In the genomic region with DNA sequence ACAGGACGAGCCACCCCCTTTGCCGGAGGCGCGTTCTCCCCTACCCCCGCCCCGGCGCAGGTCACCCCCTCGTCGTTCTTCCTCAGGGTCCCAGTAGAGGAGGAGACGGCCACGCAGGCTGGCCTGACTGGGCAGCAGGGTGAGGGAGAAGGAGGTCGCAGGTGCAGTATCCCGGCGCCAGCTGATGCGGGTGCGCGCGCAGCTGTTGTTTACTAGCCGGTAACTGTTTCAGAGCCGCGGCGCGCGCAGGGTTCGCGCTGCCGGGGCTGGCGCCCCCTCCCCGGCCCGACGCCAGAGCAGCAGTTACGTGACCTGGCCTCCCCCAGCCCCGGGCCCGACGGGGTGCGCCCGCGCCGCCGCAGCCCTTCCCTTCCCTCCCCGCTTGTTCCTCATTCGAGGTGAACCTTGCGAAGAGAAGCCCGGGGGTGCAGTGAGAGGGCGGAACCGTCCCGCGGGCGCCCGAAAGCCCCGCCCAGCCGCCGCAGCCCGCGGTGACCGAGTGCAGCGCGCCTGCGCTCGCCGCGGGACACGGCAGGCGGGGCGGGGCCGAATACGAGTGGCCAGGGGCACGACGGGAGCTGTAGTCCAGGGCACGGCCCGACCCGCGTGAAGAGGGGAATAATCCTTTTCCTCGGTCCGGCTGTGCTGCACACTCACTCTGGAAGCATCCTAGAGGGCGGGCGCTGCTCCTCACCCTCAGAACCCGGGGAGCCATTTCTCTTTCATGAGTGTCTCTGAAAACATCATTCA, we compare ENCODE assay signal across 8 cellular contexts. TPM values are rescaled to one million over a fixed set of nuclear protein-coding genes. Genes with fewer than 3 reads are reported as not detected.
DNase-seq lines count a peak whose midpoint lies in the region; FAIRE-seq and TF ChIP-seq lines count a peak whose summit lies in the region.

Gene SLC12A6, minus strand, starts transcription at position 225 of the 750 bp plus-strand sequence. CDS start 1,101 bp downstream, outside the sequence.

- H3K36me3 ChIP-seq in Loucy (ENCODE audit: insufficient read depth, low read length) (no peaks in the 10 kb centered on the region), neural progenitor cell (peaks cover 14% of the 10 kb centered on the region), stomach smooth muscle (ENCODE audit: control insufficient read depth in 2 of 2, insufficient read depth in 2 of 2, low read length in 2 of 2) (peaks cover 0 to 4% of the 10 kb centered on the region in 2 donors)

- H3K4me1 ChIP-seq in Loucy (ENCODE audit: insufficient read depth, low read length, poor library complexity, severe bottlenecking) (peaks cover 59% of the 10 kb centered on the region), neural progenitor cell (peaks cover 13% of the 10 kb centered on the region), stomach smooth muscle (ENCODE audit: control insufficient read depth, insufficient read depth, low read length) (peaks cover 14% of the 10 kb centered on the region)

- TF ChIP-seq CTCF in Loucy (conservative IDR thresholded peaks at IDR 0.05; ENCODE audit: low read length) (no peak), fibroblast of villous mesenchyme (IDR thresholded peaks at IDR 0.05; ENCODE audit: insufficient read depth, low read depth, low read length) (no peak), neural progenitor cell (IDR thresholded peaks at IDR 0.05) (peak; percentile 5)

- TF ChIP-seq POLR2A in H54 (IDR thresholded peaks at IDR 0.05; ENCODE audit: low read depth, low read length), result peak; percentile 40; the same call in 1 of the 2 replicates

- H3K9me3 ChIP-seq in Loucy (ENCODE audit: insufficient read depth, low read depth, low read length), result no peaks in the 10 kb centered on the region
- H3K9me3 ChIP-seq in neural progenitor cell (ENCODE audit: low read depth), result no peaks in the 10 kb centered on the region
- no peaks in the 10 kb centered on the region for H3K9me3 ChIP-seq in stomach smooth muscle (ENCODE audit: control insufficient read depth in 2 of 2, low read length in 2 of 2)

- H3F3A ChIP-seq in Loucy (ENCODE audit: low read depth) (peaks cover 19% of the 10 kb centered on the region), neural progenitor cell (ENCODE audit: low read depth) (peaks cover 27% of the 10 kb centered on the region)

- H3K9ac ChIP-seq in Loucy (ENCODE audit: low read depth, low read length, poor library complexity, severe bottlenecking) (peak within 1 kb of the TSS; percentile 91), neural progenitor cell (peak within 1 kb of the TSS; percentile 67), stomach smooth muscle (ENCODE audit: low read length in 2 of 2) (peak within 1 kb of the TSS; percentile 61 to 71)

- H3K27me3 ChIP-seq in Loucy (ENCODE audit: insufficient read depth, low read length, poor library complexity, severe bottlenecking) (no peaks in the 10 kb centered on the region), neural progenitor cell (peaks cover 4% of the 10 kb centered on the region), stomach smooth muscle (ENCODE audit: control insufficient read depth in 1 of 2, insufficient read depth in 2 of 2, low read length in 2 of 2) (no peaks in the 10 kb centered on the region)

- H4K20me1 ChIP-seq in Loucy (ENCODE audit: insufficient read depth, low read length, poor library complexity, severe bottlenecking), result peaks cover 12% of the 10 kb centered on the region
- H4K20me1 ChIP-seq in neural progenitor cell (ENCODE audit: low read depth), result peaks cover 4% of the 10 kb centered on the region

- H3K9me3 Mint-ChIP-seq in neural progenitor cell, result no peaks in the 10 kb centered on the region

- H3K4me3 Mint-ChIP-seq in neural progenitor cell, result peak within 1 kb of the TSS; percentile 95

- H3K27me3 Mint-ChIP-seq in neural progenitor cell (ENCODE audit: insufficient read depth, low read depth), result peaks cover 5% of the 10 kb centered on the region

- H2AFZ ChIP-seq in Loucy (ENCODE audit: low read length) (peak within 1 kb of the TSS; percentile 72), neural progenitor cell (replicated peaks) (peak within 1 kb of the TSS; percentile 99)

- peak within 1 kb of the TSS; percentile 84 for H3K4me3 ChIP-seq in Loucy (ENCODE audit: low read length, poor library complexity, severe bottlenecking)
- peak within 1 kb of the TSS; percentile 91 for H3K4me3 ChIP-seq in fibroblast of villous mesenchyme (ENCODE audit: low read depth, low read length)
- H3K4me3 ChIP-seq in neural progenitor cell, result peak within 1 kb of the TSS; percentile 99
- peak within 1 kb of the TSS; percentile 89 to 93 for H3K4me3 ChIP-seq in stomach smooth muscle (ENCODE audit: low read length in 2 of 2)

- H3K9me2 ChIP-seq in Loucy (replicated peaks; ENCODE audit: low read depth, low read length), result no peaks in the 10 kb centered on the region

- H3K27ac ChIP-seq in neural progenitor cell (peak within 1 kb of the TSS; percentile 82), stomach smooth muscle (ENCODE audit: low read length) (peak within 1 kb of the TSS; percentile 46)

- H3K4me1 Mint-ChIP-seq in neural progenitor cell, result peaks cover 12% of the 10 kb centered on the region

- H3K27ac Mint-ChIP-seq in neural progenitor cell, result peak within 1 kb of the TSS; percentile 95

- H3K79me2 ChIP-seq in Loucy (ENCODE audit: insufficient read depth, low read length), result peaks cover 90% of the 10 kb centered on the region
- peaks cover 22% of the 10 kb centered on the region for H3K79me2 ChIP-seq in neural progenitor cell (ENCODE audit: low read depth)

- peaks cover 17% of the 10 kb centered on the region for H3K36me3 Mint-ChIP-seq in neural progenitor cell

- DNase-seq in ELR (ENCODE audit: low read depth), result peak; percentile 97
- peak; percentile 91 for DNase-seq in H54 (ENCODE audit: insufficient read length, low spot score)
- DNase-seq in SIG-M5 treated with dmso at 0.1 percent for 504 hours (lab: John Stamatoyannopoulos, UW; ENCODE audit: unreplicated experiment), result peak; percentile 87
- peak; percentile 88 for DNase-seq in activated gamma-delta T cell treated with Interleukin-2 at 50 U/mL for 16 hours
- DNase-seq in fibroblast of villous mesenchyme (ENCODE audit: low read depth), result peak; percentile 91
- DNase-seq in neural progenitor cell (ENCODE audit: low spot score), result peak; percentile 96

- H3K4me2 ChIP-seq in Loucy (ENCODE audit: low read depth, low read length, poor library complexity, severe bottlenecking) (peak within 1 kb of the TSS; percentile 75), neural progenitor cell (peak within 1 kb of the TSS; percentile 98)

- peak; percentile 84 for FAIRE-seq in H54 (lab: Jason Lieb, UNC)

RNA-seq across cellular contexts. Expression of gene SLC12A6, which starts in this region (rescaled TPM):
- total RNA-seq in fibroblast of villous mesenchyme (12.5 and 12.6 TPM in 2 replicates), neural progenitor cell (ENCODE audit: low replicate concordance) (16.0 and 17.7 TPM in 2 replicates)

Comparison
In these comparisons a context has a peak if more than half of its experiments do, and no peak if none do; other contexts are left out.
1. Peak in every context shown above with its lines: DNase-seq, H3K4me3 ChIP-seq and H3K27ac ChIP-seq.